ENCODE assay signal across 13 cellular contexts in the genomic region with DNA sequence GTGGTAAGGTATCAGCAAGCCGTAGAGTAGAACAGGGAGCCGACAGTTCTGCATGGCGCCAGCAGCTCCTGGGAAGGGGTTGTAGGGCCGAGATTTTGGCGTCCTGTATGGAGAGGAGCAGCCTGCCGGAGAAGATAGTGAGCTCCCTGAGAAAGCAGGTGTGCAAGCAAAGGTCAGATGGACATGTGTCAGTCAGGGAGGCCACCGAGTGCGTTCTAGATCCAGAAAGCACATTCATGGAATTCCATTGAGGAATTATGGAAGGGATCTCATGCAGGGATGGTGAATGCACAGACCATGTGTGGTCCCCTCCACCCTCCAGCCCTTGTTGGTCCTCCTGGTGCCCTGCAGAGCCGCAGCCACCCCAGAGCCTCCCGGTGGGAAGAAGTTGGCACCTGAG. TPM values are rescaled to one million over a fixed set of nuclear protein-coding genes. Genes with fewer than 3 reads are reported as not detected.
A peak's percentile ranks its signal among the peaks of the same experiment; 100 is the strongest.
DNase-seq lines count a peak whose midpoint lies in the region; FAIRE-seq and TF ChIP-seq lines count a peak whose summit lies in the region.
"Had no signal": no experiment of that assay in that cellular context is flagged by ENCODE, and none has a peak within 500 bp of the region (broad histone marks: within the 10 kb centered on the region; RNA-seq: fewer than 3 reads in every experiment).

No MANE protein-coding gene starts in this region.

- H2BK120ac ChIP-seq in H1 (replicated peaks; ENCODE audit: low read depth, low read length): no peak overlapping the region

- no peaks in the 10 kb centered on the region for H3K27me3 ChIP-seq in BLaER1 treated with 17β-estradiol and CSF1 and Interleukin-3, amounts not matched to agents 10 nM and 100 nM
- H3K27me3 ChIP-seq in H1 (replicated peaks in 1 of 4; ENCODE audit: control insufficient read depth in 3 of 4, extremely low read depth in 1 of 4, insufficient read depth in 3 of 4, low read length in 3 of 4): no peaks in the 10 kb centered on the region
- no peaks in the 10 kb centered on the region for H3K27me3 ChIP-seq in neutrophil
- H3K27me3 ChIP-seq: pancreas, tibial nerve had no signal

- H4K91ac ChIP-seq in H1 (replicated peaks; ENCODE audit: insufficient read length, low read length): no peak overlapping the region

- peak overlapping the region; percentile 91 to 99 (median 98) for H3K27ac Mint-ChIP-seq in IgD-negative memory B cell

- H3K4me1 Mint-ChIP-seq in IgD-negative memory B cell: peaks cover 56 to 74% (median 64%) of the 10 kb centered on the region in 3 donors

- TF ChIP-seq CTCF in H1 (IDR thresholded peaks at IDR 0.05; ENCODE audit: control extremely low read depth in 1 of 3, insufficient read depth in 1 of 3, low read depth in 1 of 3, low read length in 3 of 3) (no peak), neutrophil (IDR thresholded peaks at IDR 0.05) (no peak)

- H3K4me3 Mint-ChIP-seq in IgD-negative memory B cell: peak overlapping the region; percentile 74 to 94 (median 87)

- no peak for TF ChIP-seq POLR2A in H1 (IDR thresholded peaks at IDR 0.05; ENCODE audit: control extremely low read depth in 1 of 2, low read depth in 2 of 2, low read length in 2 of 2)

- 0 out of 2 replicates have a peak overlapping the region, but pooled peaks have one; percentile 24 for H2AK5ac ChIP-seq in H1 (ENCODE audit: low read depth, low read length)

- H3K4ac ChIP-seq in H1 (replicated peaks; ENCODE audit: insufficient read length, low read depth, low read length): no peak overlapping the region

- POLR2A ChIA-PET in H1 (lab: Charles Lee; ENCODE audit: partially characterized antibody): interaction anchor here (1.2 to 1.4 kb wide), 2 partner anchors 9 to 36 kb away, joined by 3 read pairs; no protein-coding TSS in a partner anchor

- peak overlapping the region; percentile 61 to 86 (median 78); a peak in 21 of 22 replicates for H3K9ac ChIP-seq in BLaER1 treated with 17β-estradiol and CSF1 and Interleukin-3, amounts not matched to agents 10 nM and 100 nM
- H3K9ac ChIP-seq in H1 (replicated peaks in 1 of 4; ENCODE audit: extremely low read depth in 1 of 4, low read depth in 3 of 4, low read length in 3 of 4): no peak overlapping the region

- H3K79me2 ChIP-seq in H1 (ENCODE audit: control insufficient read depth in 1 of 2, insufficient read depth in 2 of 2, low read length in 2 of 2): peaks cover 4 to 92% of the 10 kb centered on the region in 2 experiments; a peak in 3 of 4 replicates

- peaks cover 34% of the 10 kb centered on the region for H3K79me1 ChIP-seq in H1 (ENCODE audit: low read depth, low read length)

- no peak overlapping the region for H2AFZ ChIP-seq in H1 (ENCODE audit: low read length)

- H3K9me3 ChIP-seq in BLaER1 treated with 17β-estradiol and CSF1 and Interleukin-3, amounts not matched to agents 10 nM and 100 nM (replicated peaks in 1 of 11): peaks cover 0 to 21% (median 12%) of the 10 kb centered on the region in 11 experiments; a peak in 11 of 22 replicates
- H3K9me3 ChIP-seq in H1 (ENCODE audit: insufficient read depth in 2 of 2, low read depth in 1 of 2, low read length in 1 of 2): no peaks in the 10 kb centered on the region
- no peaks in the 10 kb centered on the region for H3K9me3 ChIP-seq in neutrophil
- H3K9me3 ChIP-seq: pancreas, tibial nerve had no signal

- peaks cover 0 to 33% (median 0%) of the 10 kb centered on the region in 11 experiments; a peak in 5 of 22 replicates for H4K20me1 ChIP-seq in BLaER1 treated with 17β-estradiol and CSF1 and Interleukin-3, amounts not matched to agents 10 nM and 100 nM
- H4K20me1 ChIP-seq in H1 (replicated peaks in 1 of 2; ENCODE audit: control insufficient read depth in 1 of 2, insufficient read depth in 2 of 2, low read length in 2 of 2): peaks cover 21 to 36% of the 10 kb centered on the region in 2 experiments

- H2BK5ac ChIP-seq in H1 (ENCODE audit: low read depth, low read length): peak overlapping the region; percentile 44; the same call in 1 of the 2 replicates

- CTCF ChIA-PET in H1 (lab: Charles Lee; ENCODE audit: partially characterized antibody): no interaction called here

- no peak overlapping the region for H2BK20ac ChIP-seq in H1 (ENCODE audit: low read length)

- peak overlapping the region in 8 of 10 experiments; percentile 15 to 55 (median 38); a peak in 11 of 20 replicates for H3K4me3 ChIP-seq in BLaER1 treated with 17β-estradiol and CSF1 and Interleukin-3, amounts not matched to agents 10 nM and 100 nM
- H3K4me3 ChIP-seq in H1 (ENCODE audit: extremely low read depth in 1 of 4, insufficient read depth in 2 of 4, low read depth in 3 of 4, low read length in 4 of 4) (no peak overlapping the region), neutrophil (ENCODE audit: low read depth in 1 of 2, low read length in 1 of 2) (peak overlapping the region; percentile 68 to 78)
- H3K4me3 ChIP-seq: tibial nerve had no signal

- peaks cover 12% of the 10 kb centered on the region for H3K36me3 Mint-ChIP-seq in IgD-negative memory B cell

- FAIRE-seq in H1 (lab: Jason Lieb, UNC): no peak
- FAIRE-seq: pancreas had no signal

- peak overlapping the region; percentile 81 to 98 (median 92) for H3K4me2 ChIP-seq in BLaER1 treated with 17β-estradiol and CSF1 and Interleukin-3, amounts not matched to agents 10 nM and 100 nM
- H3K4me2 ChIP-seq in H1 (ENCODE audit: insufficient read depth in 1 of 2, low read depth in 2 of 2, low read length in 2 of 2): no peak overlapping the region; a peak in 1 of 4 replicates

- no peak for TF ChIP-seq EP300 in H1 (IDR thresholded peaks at IDR 0.05; ENCODE audit: borderline replicate concordance in 1 of 2, low read depth in 2 of 2, low read length in 2 of 2)

- 93% methylated on average over 9 of the region's 10 CpGs; no CpG with 5 or more reads in 1 of the 2 experiments for WGBS in H1 (ENCODE audit: extremely low coverage in 1 of 2, insufficient coverage in 1 of 2, insufficient read length in 1 of 2, insufficient replicate concordance in 2 of 2, low coverage in 1 of 2, low lambda C conversion rate in 2 of 2, missing lambda C conversion rate in 1 of 2), 2 experiments

- H2BK15ac ChIP-seq in H1 (ENCODE audit: low read length): no peak overlapping the region

- no peaks in the 10 kb centered on the region for H3K9me3 Mint-ChIP-seq in IgD-negative memory B cell

- no peaks in the 10 kb centered on the region for H3K23me2 ChIP-seq in H1 (ENCODE audit: low read depth, low read length)

- H3K23ac ChIP-seq in H1 (ENCODE audit: insufficient read length): no peak overlapping the region

- no peak for TF ChIP-seq RAD21 in H1 (IDR thresholded peaks at IDR 0.05 in 1 of 2, conservative IDR thresholded peaks at IDR 0.05 in 1 of 2; ENCODE audit: low read depth in 2 of 2, low read length in 2 of 2)

- DNase-seq in H1 (ENCODE audit: low read depth in 1 of 2, low spot score in 2 of 2): no peak
- DNase-seq in head of caudate nucleus: no peak
- DNase-seq in DMS 273 (lab: John Stamatoyannopoulos, UW; ENCODE audit: unreplicated experiment): no peak
- no peak for DNase-seq in Ammon's horn (ENCODE audit: low spot score)
- no peak for DNase-seq in T-helper 9 cell
- DNase-seq: activated CD4-positive, alpha-beta T cell treated with anti-CD3 and anti-CD28 coated beads for 1 hour; mesendoderm; NCI-H146 had no signal

- peaks cover 88 to 100% (median 97%) of the 10 kb centered on the region in 10 experiments for H3K4me1 ChIP-seq in BLaER1 treated with 17β-estradiol and CSF1 and Interleukin-3, amounts not matched to agents 10 nM and 100 nM
- H3K4me1 ChIP-seq in H1 (replicated peaks in 1 of 4; ENCODE audit: control insufficient read depth in 3 of 4, insufficient read depth in 4 of 4, low read length in 3 of 4): peaks cover 4 to 23% (median 7%) of the 10 kb centered on the region in 4 experiments
- peaks cover 99 to 100% of the 10 kb centered on the region in 2 experiments for H3K4me1 ChIP-seq in neutrophil (ENCODE audit: control insufficient read depth in 1 of 2, insufficient read depth in 1 of 2, low read depth in 1 of 2, low read length in 1 of 2)

- H4K8ac ChIP-seq in H1 (ENCODE audit: extremely low read depth, insufficient read depth, low read length): no peak overlapping the region

- intact Hi-C loops in head of caudate nucleus (cut with DNase I): no loop called here

- no peak overlapping the region for H3K18ac ChIP-seq in H1 (ENCODE audit: extremely low read depth, low read length)

- H2BK12ac ChIP-seq in H1 (ENCODE audit: low read depth, low read length): 0 out of 2 replicates have a peak overlapping the region, but pooled peaks have one; percentile 39

- no peak overlapping the region for H3K14ac ChIP-seq in H1 (ENCODE audit: insufficient read length)

- H3K36me3 ChIP-seq in BLaER1 treated with 17β-estradiol and CSF1 and Interleukin-3, amounts not matched to agents 10 nM and 100 nM: peaks cover 3 to 53% (median 37%) of the 10 kb centered on the region in 11 experiments; a peak in 19 of 22 replicates
- no peaks in the 10 kb centered on the region for H3K36me3 ChIP-seq in H1 (ENCODE audit: control insufficient read depth in 2 of 4, insufficient read depth in 4 of 4, low read length in 3 of 4)
- no peaks in the 10 kb centered on the region for H3K36me3 ChIP-seq in neutrophil
- H3K36me3 ChIP-seq: pancreas, tibial nerve had no signal

- peak overlapping the region; percentile 64 to 98 (median 92); a peak in 21 of 22 replicates for H3K27ac ChIP-seq in BLaER1 treated with 17β-estradiol and CSF1 and Interleukin-3, amounts not matched to agents 10 nM and 100 nM
- no peak overlapping the region for H3K27ac ChIP-seq in H1 (ENCODE audit: low read depth, low read length)
- peak overlapping the region; percentile 97 for H3K27ac ChIP-seq in neutrophil

- peaks cover 3% of the 10 kb centered on the region for H3K27me3 Mint-ChIP-seq in IgD-negative memory B cell

- no peak overlapping the region for H3K56ac ChIP-seq in H1 (replicated peaks; ENCODE audit: insufficient read length, low read depth, low read length)

- no peak overlapping the region for H4K5ac ChIP-seq in H1 (ENCODE audit: insufficient read length, low read depth, low read length)

TF ChIP-seq in H1, 55 proteins besides CTCF, POLR2A, EP300 and RAD21:
- TF ChIP-seq TEAD4 (IDR thresholded peaks at IDR 0.05; ENCODE audit: low read depth, low read length) (peak; percentile 35; the same call in 1 of the 2 replicates), SRF (IDR thresholded peaks at IDR 0.05; ENCODE audit: low read depth, low read length) (no peak)

RNA-seq across cellular contexts. Expression of gene CMIP, which starts 33.7 kb away (rescaled TPM):
- polyA plus RNA-seq in IgD-negative memory B cell (1.4 TPM), H1 (2011; rRNA removed) (7.9 and 21.2 TPM in 2 replicates)
- 53.2 and 62.0 TPM in 2 replicates for total RNA-seq in H1 (2021; fragmentation: NEBNext Ultra II Directional; extraction: Animal tissue kit (Norgen Biotek cat#: 25700))
- polyA plus RNA-seq in H1 (2011; cell fraction: cytosol; rRNA removed): 7.9 TPM
- 27.3 TPM for polyA plus RNA-seq in H1 (2011; cell fraction: nucleus; rRNA removed)
- polyA plus RNA-seq in H1 (2012, experiment 1 of 2): 44.6 to 50.3 TPM (median 45.5 TPM) in 4 replicates
- 28.6 TPM for polyA plus RNA-seq in H1 (2012, experiment 2 of 2)
- 36.4 TPM for polyA plus RNA-seq in H1 (2013, experiment 1 of 2)
- polyA plus RNA-seq in H1 (2013, experiment 2 of 2): 34.4 TPM
- polyA minus RNA-seq in H1 (2011; rRNA and poly(A)+ RNA removed): 20.8 and 26.6 TPM in 2 replicates
- polyA minus RNA-seq in H1 (2011; cell fraction: cytosol; rRNA and poly(A)+ RNA removed): 35.2 TPM
- polyA minus RNA-seq in H1 (2011; cell fraction: nucleus; rRNA and poly(A)+ RNA removed): 37.7 TPM

Comparison
In these comparisons a context has a peak if more than half of its experiments do, and no peak if none do; other contexts are left out.
1. H3K4me2 ChIP-seq: peak in BLaER1 treated with 17β-estradiol and CSF1 and Interleukin-3, amounts not matched to agents 10 nM and 100 nM (11 of 11); none in H1 (0 of 2).
2. H3K4me3 ChIP-seq: peak in BLaER1 treated with 17β-estradiol and CSF1 and Interleukin-3, amounts not matched to agents 10 nM and 100 nM (8 of 10) and neutrophil (2 of 2); none in H1 (0 of 4).
3. H3K9ac ChIP-seq: peak in BLaER1 treated with 17β-estradiol and CSF1 and Interleukin-3, amounts not matched to agents 10 nM and 100 nM (11 of 11); none in H1 (0 of 4).